In the genomic region with DNA sequence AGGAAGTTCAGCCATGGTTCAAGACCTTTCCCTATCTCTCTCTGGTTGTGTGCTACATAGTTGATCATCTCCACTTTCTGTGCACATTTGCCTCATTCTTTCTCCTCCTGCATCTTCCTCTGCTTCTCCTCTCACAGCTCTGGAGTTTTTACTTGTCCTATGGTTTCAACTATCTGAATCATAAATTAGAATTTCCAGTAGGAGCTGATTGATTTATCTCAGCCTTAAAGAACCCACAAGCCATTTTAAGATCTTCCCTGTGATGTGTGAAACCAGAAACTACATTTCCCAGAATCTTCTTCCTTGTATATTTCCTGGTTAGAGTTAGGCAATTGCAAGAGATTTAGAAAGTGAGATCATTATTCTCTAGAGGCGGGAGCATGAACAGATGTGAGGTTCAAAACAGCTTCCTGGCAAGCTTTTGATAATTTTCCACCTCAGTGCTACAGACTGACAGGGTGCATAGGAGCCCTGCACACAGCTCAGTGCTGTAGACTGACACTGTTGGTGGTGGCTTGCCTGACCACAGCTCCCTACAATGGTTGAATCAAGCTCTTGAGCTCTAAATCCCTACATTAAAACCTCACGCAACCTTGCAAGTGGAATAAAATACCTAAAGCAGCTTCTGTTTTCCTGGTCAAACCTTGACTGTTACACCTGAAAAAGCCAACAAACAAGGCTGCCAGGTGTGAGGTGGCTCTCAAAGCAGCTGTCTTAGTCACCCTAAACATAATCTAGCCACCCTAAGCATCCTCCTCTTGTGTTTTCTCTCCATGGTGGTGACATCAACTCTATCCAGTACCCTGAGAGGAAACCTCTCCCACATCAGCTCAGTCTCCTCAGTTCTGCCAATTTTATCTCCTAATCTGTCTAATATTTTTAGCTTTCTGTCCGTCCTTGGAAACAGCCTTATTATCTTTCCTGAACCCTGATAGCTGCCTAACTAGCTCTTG, we compare ENCODE assay signal across 9 cellular contexts. TPM values are rescaled to one million over a fixed set of nuclear protein-coding genes. Genes with fewer than 3 reads are reported as not detected.
A peak's percentile ranks its signal among the peaks of the same experiment; 100 is the strongest.
DNase-seq lines count a peak whose midpoint lies in the region; ATAC-seq and FAIRE-seq lines count a peak whose summit lies in the region.
"Had no signal": no experiment of that assay in that cellular context is flagged by ENCODE, and none has a peak within 500 bp of the region (broad histone marks: within the 10 kb centered on the region; RNA-seq: fewer than 3 reads in every experiment).

No MANE protein-coding gene starts in this region.

- H3K36me3 Mint-ChIP-seq in activated CD4-positive, alpha-beta T cell treated with anti-CD3 and anti-CD28 coated beads, Interleukin-2, amount 10 ng/mL, durations not matched to agents 24 days and 14 days (ENCODE audit: low read depth) = peaks cover 2% of the 10 kb centered on the region

- H3K4me3 Mint-ChIP-seq in activated CD4-positive, alpha-beta T cell treated with anti-CD3 and anti-CD28 coated beads, Interleukin-2, amount 10 ng/mL, durations not matched to agents 24 days and 14 days = peak overlapping the region; percentile 37

- intact Hi-C loops in activated CD4-positive, alpha-beta T cell treated with anti-CD3 and anti-CD28 coated beads, Interleukin-2, amount 10 ng/mL, durations not matched to agents 24 days and 14 days (cut with micrococcal nuclease) = loop anchor here (1.0 to 10.0 kb wide), 3 partner anchors 8 to 546 kb away; no protein-coding TSS in a partner anchor

- peak; percentile 89 for DNase-seq in activated CD4-positive, alpha-beta T cell treated with anti-CD3 and anti-CD28 coated beads, Interleukin-2, amount 10 ng/mL, durations not matched to agents 24 days and 14 days
- DNase-seq in kidney tubule cell (ENCODE audit: low spot score) (peak; percentile 67), dedifferentiated amniotic fluid mesenchymal stem cell (ENCODE audit: extremely low spot score) (no peak), RCC 7860 (ENCODE audit: low spot score) (no peak), GM03348 (ENCODE audit: low spot score) (no peak)
- DNase-seq: gastrocnemius medialis had no signal

- H3K9me3 Mint-ChIP-seq in activated CD4-positive, alpha-beta T cell treated with anti-CD3 and anti-CD28 coated beads, Interleukin-2, amount 10 ng/mL, durations not matched to agents 24 days and 14 days = peaks cover 5% of the 10 kb centered on the region

- H3K4me1 Mint-ChIP-seq in activated CD4-positive, alpha-beta T cell treated with anti-CD3 and anti-CD28 coated beads, Interleukin-2, amount 10 ng/mL, durations not matched to agents 24 days and 14 days = peaks cover 47% of the 10 kb centered on the region

- no peak for FAIRE-seq in RCC 7860 (lab: Jason Lieb, UNC)

- peak overlapping the region; percentile 79 for H3K27ac Mint-ChIP-seq in activated CD4-positive, alpha-beta T cell treated with anti-CD3 and anti-CD28 coated beads, Interleukin-2, amount 10 ng/mL, durations not matched to agents 24 days and 14 days

- H3K27me3 Mint-ChIP-seq in activated CD4-positive, alpha-beta T cell treated with anti-CD3 and anti-CD28 coated beads, Interleukin-2, amount 10 ng/mL, durations not matched to agents 24 days and 14 days = no peaks in the 10 kb centered on the region

- ATAC-seq in GM18511 (IDR thresholded peaks at IDR 0.05; ENCODE audit: unreplicated experiment) (peak; percentile 87), HG02759 (IDR thresholded peaks at IDR 0.05; ENCODE audit: unreplicated experiment) (peak; percentile 53), GM19328 (IDR thresholded peaks at IDR 0.05; ENCODE audit: unreplicated experiment) (no peak)

RNA-seq across cellular contexts. Expression of gene IFNG, which starts 21.5 kb away (rescaled TPM):
- total RNA-seq in activated CD4-positive, alpha-beta T cell treated with anti-CD3 and anti-CD28 coated beads, Interleukin-2, amount 10 ng/mL, durations not matched to agents 24 days and 14 days = 279 and 285 TPM in 2 replicates
- total RNA-seq: gastrocnemius medialis had no signal

RNA-seq across cellular contexts. Expression of gene IL26, which starts 44.5 kb away (rescaled TPM):
- total RNA-seq in activated CD4-positive, alpha-beta T cell treated with anti-CD3 and anti-CD28 coated beads, Interleukin-2, amount 10 ng/mL, durations not matched to agents 24 days and 14 days = 6.9 and 7.7 TPM in 2 replicates
- total RNA-seq: gastrocnemius medialis had no signal

Comparison
In these comparisons a context has a peak if more than half of its experiments do, and no peak if none do; other contexts are left out.
1. DNase-seq: peak in activated CD4-positive, alpha-beta T cell treated with anti-CD3 and anti-CD28 coated beads, Interleukin-2, amount 10 ng/mL, durations not matched to agents 24 days and 14 days (single experiment) and kidney tubule cell (single experiment); none in dedifferentiated amniotic fluid mesenchymal stem cell (single experiment), RCC 7860 (single experiment) and GM03348 (single experiment).